ENCODE assay signal across 23 cellular contexts in the genomic region with DNA sequence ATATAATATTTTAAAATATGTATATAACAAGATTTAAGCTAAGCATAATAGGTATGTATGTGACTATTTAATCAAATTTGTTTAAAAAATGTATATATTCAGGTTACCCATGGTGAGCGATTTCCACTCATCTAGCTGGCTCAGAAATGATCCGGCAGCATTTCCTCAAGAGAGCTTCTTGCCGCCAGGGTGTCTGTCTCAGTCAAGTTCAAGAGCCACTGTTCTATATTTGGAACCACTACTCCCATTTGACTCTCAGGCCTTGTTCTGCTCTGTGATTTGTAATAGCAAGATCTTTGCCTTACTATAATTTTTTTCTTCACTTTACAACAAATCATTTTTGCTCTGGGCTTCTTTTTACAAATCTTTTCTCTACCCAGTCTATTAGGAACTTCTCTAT. TPM values are rescaled to one million over a fixed set of nuclear protein-coding genes. Genes with fewer than 3 reads are reported as not detected.
DNase-seq lines count a peak whose midpoint lies in the region; ATAC-seq and TF ChIP-seq lines count a peak whose summit lies in the region.
"Had no signal": no experiment of that assay in that cellular context is flagged by ENCODE, and none has a peak within 500 bp of the region (broad histone marks: within the 10 kb centered on the region; RNA-seq: fewer than 3 reads in every experiment).

No MANE protein-coding gene starts in this region.

- H3K27me3 ChIP-seq in left ventricle myocardium inferior (ENCODE audit: low read depth): no peaks in the 10 kb centered on the region
- no peaks in the 10 kb centered on the region for H3K27me3 ChIP-seq in brain microvascular endothelial cell (replicated peaks)
- no peaks in the 10 kb centered on the region for H3K27me3 ChIP-seq in upper lobe of left lung

- ATAC-seq in Right ventricle myocardium inferior: no peak
- ATAC-seq in upper lobe of left lung (ENCODE audit: low FRiP score in 2 of 2): no peak
- ATAC-seq: CD8-positive, alpha-beta T cell; HepG2; K562; SK-N-SH treated with all-trans-retinoic acid at 6 μM for 48 hours had no signal

- H3K4me1 ChIP-seq in left ventricle myocardium inferior (peaks cover 4% of the 10 kb centered on the region), upper lobe of left lung (no peaks in the 10 kb centered on the region)

- H3K36me3 ChIP-seq in left ventricle myocardium inferior (no peaks in the 10 kb centered on the region), brain microvascular endothelial cell (replicated peaks) (no peaks in the 10 kb centered on the region), upper lobe of left lung (no peaks in the 10 kb centered on the region)

- peak; percentile 35 for TF ChIP-seq CTCF in left ventricle myocardium inferior (IDR thresholded peaks at IDR 0.05; ENCODE audit: borderline replicate concordance)
- no peak for TF ChIP-seq CTCF in brain microvascular endothelial cell (IDR thresholded peaks at IDR 0.05; ENCODE audit: low read depth, low read length, missing control alignments)
- TF ChIP-seq CTCF in upper lobe of left lung (IDR thresholded peaks at IDR 0.05): no peak

- no peak for TF ChIP-seq EP300 in upper lobe of left lung (IDR thresholded peaks at IDR 0.05)

- in situ Hi-C loops in brain microvascular endothelial cell (cut with HindIII; ENCODE audit: low pct_ligation_motif_present, low sequenced_read_pairs): no loop called here

- WGBS in upper lobe of left lung, 2 donors: 50 to 52% methylated on average over 3 of the region's 3 CpGs

- no peak overlapping the region for H3K4me3 ChIP-seq in left ventricle myocardium inferior
- no peak overlapping the region for H3K4me3 ChIP-seq in brain microvascular endothelial cell (ENCODE audit: low read depth, low read length)
- no peak overlapping the region for H3K4me3 ChIP-seq in upper lobe of left lung
- H3K4me3 ChIP-seq: GM23248, K562 had no signal

- intact Hi-C loops in left ventricle myocardium inferior (cut with micrococcal nuclease) (no loop called here), Right ventricle myocardium inferior (cut with DNase I) (no loop called here), head of caudate nucleus (cut with DNase I) (no loop called here)

- no peak for DNase-seq in left ventricle myocardium inferior
- no peak for DNase-seq in Right ventricle myocardium inferior (ENCODE audit: missing footprints)
- peak; percentile 71 for DNase-seq in NCI-H2227 treated with DMSO at 0.1 percent for 48 hours (lab: John Stamatoyannopoulos, UW)
- DNase-seq in head of caudate nucleus: peak in 23 of 42 donors; percentile 4 to 71 (median 32)
- no peak for DNase-seq in COR-L47 (lab: John Stamatoyannopoulos, UW)
- DNase-seq in brain microvascular endothelial cell: no peak
- no peak for DNase-seq in upper lobe of left lung
- DNase-seq: Calu3; CD8-positive, alpha-beta T cell; DMS153; GM23248; H9; HFFc6; MM.1S; NCI-H1105; NCI-H1694; NCI-H526; SHP77 treated with DMSO at 0.1 percent for 48 hours had no signal

- H3K27ac ChIP-seq in left ventricle myocardium inferior (replicated peaks) (no peak overlapping the region), brain microvascular endothelial cell (no peak overlapping the region), upper lobe of left lung (no peak overlapping the region)
- H3K27ac ChIP-seq: GM23248, HL-60 had no signal

- TF ChIP-seq POLR2A in upper lobe of left lung (IDR thresholded peaks at IDR 0.05): no peak

- H3K9me3 ChIP-seq in left ventricle myocardium inferior (replicated peaks) (no peaks in the 10 kb centered on the region), upper lobe of left lung (no peaks in the 10 kb centered on the region)

RNA-seq across cellular contexts. Expression of a gene that starts 48.7 kb away (rescaled TPM):
- total RNA-seq in left ventricle myocardium inferior: 0.99 TPM
- total RNA-seq in Right ventricle myocardium inferior: 0.65 TPM
- total RNA-seq in upper lobe of left lung: 1 to 10 TPM in 1 of 6 donors, under 1 TPM in 5; 0.06 to 1.0 (median 0.37) TPM
- total RNA-seq: GM23248, LHCN-M2 had no signal

Comparison
In these comparisons a context has a peak if more than half of its experiments do, and no peak if none do; other contexts are left out.
1. DNase-seq: peak in NCI-H2227 treated with DMSO at 0.1 percent for 48 hours (single experiment) and head of caudate nucleus (23 of 42); none in left ventricle myocardium inferior (single experiment), Right ventricle myocardium inferior (single experiment), COR-L47 (single experiment), brain microvascular endothelial cell (single experiment) and upper lobe of left lung (0 of 2).